In the genomic region with DNA sequence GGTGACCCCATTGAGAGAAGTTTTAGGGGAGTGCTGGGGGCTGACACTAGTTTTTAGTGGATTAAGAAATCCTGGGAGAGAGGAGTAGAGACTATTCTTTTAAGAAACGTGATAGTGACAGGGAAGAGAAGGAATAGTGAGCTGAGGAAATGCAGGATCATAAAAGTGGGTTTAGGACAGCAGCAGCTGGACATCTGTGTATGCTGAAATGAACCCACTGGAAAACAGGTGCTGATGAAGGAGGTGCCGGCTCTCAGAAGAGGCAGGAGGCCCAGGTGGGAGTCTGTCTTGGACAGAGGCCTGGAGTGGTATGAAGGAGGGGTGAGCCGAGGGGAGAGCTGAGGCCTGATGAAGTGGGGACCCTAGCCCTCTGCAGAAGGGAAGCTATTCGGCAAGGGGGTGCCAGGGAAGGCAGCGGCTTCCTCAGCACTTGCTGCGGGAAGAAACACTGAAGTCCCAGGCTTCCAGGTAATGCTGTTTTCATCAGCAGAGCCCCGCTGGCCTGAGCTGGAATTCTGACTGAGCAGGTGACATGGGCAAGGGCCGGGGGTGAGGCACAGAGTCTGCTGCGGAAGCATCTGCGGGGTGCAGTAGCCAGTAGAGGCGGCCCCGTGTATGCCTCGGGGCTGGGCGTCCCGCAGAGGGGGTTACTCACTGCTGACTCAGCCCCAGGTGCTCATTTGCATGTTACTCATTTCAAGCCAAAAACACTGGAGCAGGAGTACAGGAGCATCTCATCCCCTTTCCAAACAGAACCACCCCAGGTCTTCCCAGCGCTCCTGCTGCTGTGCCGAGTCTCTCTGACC, we compare ENCODE assay signal across 8 cellular contexts.
A peak's percentile ranks its signal among the peaks of the same experiment; 100 is the strongest.
DNase-seq lines count a peak whose midpoint lies in the region; ATAC-seq, FAIRE-seq and TF ChIP-seq lines count a peak whose summit lies in the region.

No MANE protein-coding gene starts in this region.

- FAIRE-seq in GM18507 (lab: Jason Lieb, UNC) = peak; percentile 81

- peak; percentile 54 for ATAC-seq in GM21619 (IDR thresholded peaks at IDR 0.05; ENCODE audit: unreplicated experiment)

- CTCF ChIA-PET in HEK293T (lab: Yijun Ruan, JAX) = interaction anchor here (0.6 kb wide), 1 partner anchor 15 kb away, joined by 5 read pairs; no protein-coding TSS in a partner anchor

- POLR2A ChIA-PET in HEK293T (lab: Yijun Ruan, JAX) = no interaction called here

- DNase-seq in GM18507 (ENCODE audit: extremely low spot score, insufficient read length, low read depth) = peak; percentile 37
- DNase-seq in HS-5 (ENCODE audit: low read depth) = peak; percentile 55
- DNase-seq in brain pericyte (ENCODE audit: low read depth, low spot score) = peak; percentile 22
- DNase-seq in non-pigmented ciliary epithelial cell (ENCODE audit: low read depth) = peak; percentile 48
- no peak for DNase-seq in NCI-H1105 treated with DMSO at 0.1 percent for 48 hours (lab: John Stamatoyannopoulos, UW)
- DNase-seq in HEK293T (ENCODE audit: extremely low spot score) = no peak
- DNase-seq in UCSD-AML1 (lab: John Stamatoyannopoulos, UW; ENCODE audit: unreplicated experiment) = no peak

TF ChIP-seq in HEK293T, 16 proteins besides CTCF, POLR2A, EP300 and RAD21:
- no peak for TF ChIP-seq FOXK2 (IDR thresholded peaks at IDR 0.05)
- TF ChIP-seq FOXM1 (IDR thresholded peaks at IDR 0.05; ENCODE audit: borderline replicate concordance) = no peak
- no peak for TF ChIP-seq ARNT (IDR thresholded peaks at IDR 0.05)

Comparison
In these comparisons a context has a peak if more than half of its experiments do, and no peak if none do; other contexts are left out.
1. DNase-seq: peak in GM18507 (single experiment), HS-5 (single experiment), brain pericyte (single experiment) and non-pigmented ciliary epithelial cell (single experiment); none in NCI-H1105 treated with DMSO at 0.1 percent for 48 hours (single experiment), HEK293T (single experiment) and UCSD-AML1 (single experiment).